In the genomic region with DNA sequence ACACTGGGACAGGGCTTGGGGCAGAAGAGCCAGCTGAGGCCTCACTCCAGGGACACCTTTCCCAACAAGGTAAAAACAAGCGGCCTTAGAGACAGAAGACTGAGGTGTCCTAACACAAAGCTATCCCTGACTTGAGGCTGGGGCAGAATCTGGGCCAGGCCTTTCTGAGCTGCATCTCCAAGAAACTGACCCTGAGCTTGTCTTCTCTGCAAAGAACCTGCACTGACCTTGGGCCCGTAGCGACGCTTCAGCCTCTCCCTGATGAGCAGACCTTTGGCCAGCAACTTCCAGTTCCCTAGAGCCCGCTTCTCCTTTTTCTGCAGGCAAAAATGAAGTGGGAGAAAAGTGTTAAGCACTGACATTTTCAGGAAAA, we compare ENCODE assay signal across 12 cellular contexts. TPM values are rescaled to one million over a fixed set of nuclear protein-coding genes. Genes with fewer than 3 reads are reported as not detected.
DNase-seq lines count a peak whose midpoint lies in the region; ATAC-seq, FAIRE-seq and TF ChIP-seq lines count a peak whose summit lies in the region.
"Had no signal": no experiment of that assay in that cellular context is flagged by ENCODE, and none has a peak within 500 bp of the region (broad histone marks: within the 10 kb centered on the region; RNA-seq: fewer than 3 reads in every experiment).

No MANE protein-coding gene starts in this region.

- TF ChIP-seq CTCF in astrocyte (IDR thresholded peaks at IDR 0.05; ENCODE audit: insufficient read depth, low read depth, low read length) (no peak), transverse colon (IDR thresholded peaks at IDR 0.05) (no peak)

- no peaks in the 10 kb centered on the region for H3K9me3 Mint-ChIP-seq in activated CD4-positive, alpha-beta memory T cell treated with anti-CD3 and anti-CD28 coated beads for 36 hours
- H3K9me3 Mint-ChIP-seq in activated CD4-positive, alpha-beta memory T cell treated with anti-CD3 and anti-CD28 coated beads, Interleukin-2, amount 10 ng/mL, durations not matched to agents 7 days and 5 days = no peaks in the 10 kb centered on the region
- H3K9me3 Mint-ChIP-seq in astrocyte (ENCODE audit: unreplicated experiment) = no peaks in the 10 kb centered on the region
- no peaks in the 10 kb centered on the region for H3K9me3 Mint-ChIP-seq in naive thymus-derived CD8-positive, alpha-beta T cell

- H3K27me3 ChIP-seq in astrocyte (ENCODE audit: insufficient read depth, low read length) = no peaks in the 10 kb centered on the region
- no peaks in the 10 kb centered on the region for H3K27me3 ChIP-seq in transverse colon
- H3K27me3 ChIP-seq: stomach had no signal

- no peak overlapping the region for H3K9ac ChIP-seq in astrocyte (ENCODE audit: low read length)

- H3K36me3 ChIP-seq in astrocyte (ENCODE audit: insufficient read depth, low read length) (peaks cover 15% of the 10 kb centered on the region), transverse colon (peaks cover 0 to 19% (median 9%) of the 10 kb centered on the region in 4 donors)

- no peaks in the 10 kb centered on the region for H3K27me3 Mint-ChIP-seq in activated CD4-positive, alpha-beta memory T cell treated with anti-CD3 and anti-CD28 coated beads for 36 hours
- H3K27me3 Mint-ChIP-seq in activated CD4-positive, alpha-beta memory T cell treated with anti-CD3 and anti-CD28 coated beads, Interleukin-2, amount 10 ng/mL, durations not matched to agents 7 days and 5 days = no peaks in the 10 kb centered on the region
- H3K27me3 Mint-ChIP-seq in astrocyte (ENCODE audit: low read depth, unreplicated experiment) = no peaks in the 10 kb centered on the region
- H3K27me3 Mint-ChIP-seq in naive thymus-derived CD8-positive, alpha-beta T cell = no peaks in the 10 kb centered on the region

- no peak for TF ChIP-seq POLR2A in transverse colon (IDR thresholded peaks at IDR 0.05)

- peak overlapping the region; percentile 64 for H3K27ac Mint-ChIP-seq in activated CD4-positive, alpha-beta memory T cell treated with anti-CD3 and anti-CD28 coated beads for 36 hours
- no peak overlapping the region for H3K27ac Mint-ChIP-seq in activated CD4-positive, alpha-beta memory T cell treated with anti-CD3 and anti-CD28 coated beads, Interleukin-2, amount 10 ng/mL, durations not matched to agents 7 days and 5 days
- H3K27ac Mint-ChIP-seq in astrocyte (ENCODE audit: unreplicated experiment) = peak overlapping the region; percentile 24
- peak overlapping the region; percentile 86 to 100 (median 98) for H3K27ac Mint-ChIP-seq in naive thymus-derived CD8-positive, alpha-beta T cell

- H3K9me3 ChIP-seq in astrocyte (ENCODE audit: insufficient read depth, low read depth, low read length) (no peaks in the 10 kb centered on the region), transverse colon (no peaks in the 10 kb centered on the region)
- H3K9me3 ChIP-seq: stomach had no signal

- no peak overlapping the region for H3K4me3 Mint-ChIP-seq in activated CD4-positive, alpha-beta memory T cell treated with anti-CD3 and anti-CD28 coated beads for 36 hours
- H3K4me3 Mint-ChIP-seq in activated CD4-positive, alpha-beta memory T cell treated with anti-CD3 and anti-CD28 coated beads, Interleukin-2, amount 10 ng/mL, durations not matched to agents 7 days and 5 days = no peak overlapping the region
- no peak overlapping the region for H3K4me3 Mint-ChIP-seq in astrocyte (ENCODE audit: unreplicated experiment)
- peak overlapping the region in 1 of 10 donors; percentile 36 for H3K4me3 Mint-ChIP-seq in naive thymus-derived CD8-positive, alpha-beta T cell

- H3K4me2 ChIP-seq in astrocyte (ENCODE audit: low read length) = no peak overlapping the region

- intact Hi-C loops in activated CD4-positive, alpha-beta memory T cell treated with anti-CD3 and anti-CD28 coated beads for 36 hours (cut with micrococcal nuclease) = no loop called here
- intact Hi-C loops in transverse colon (cut with DNase I; ENCODE audit: low total_unique reads) = no loop called here

- 81 to 91% methylated on average over 4 to 5 of the region's 5 CpGs for WGBS in transverse colon (ENCODE audit: low coverage in 1 of 2), 2 donors

- H4K20me1 ChIP-seq in astrocyte (ENCODE audit: insufficient read depth, low read length) = peaks cover 3% of the 10 kb centered on the region

- peaks cover 15% of the 10 kb centered on the region for H3K36me3 Mint-ChIP-seq in activated CD4-positive, alpha-beta memory T cell treated with anti-CD3 and anti-CD28 coated beads for 36 hours
- H3K36me3 Mint-ChIP-seq in activated CD4-positive, alpha-beta memory T cell treated with anti-CD3 and anti-CD28 coated beads, Interleukin-2, amount 10 ng/mL, durations not matched to agents 7 days and 5 days (ENCODE audit: low read depth) = peaks cover 38% of the 10 kb centered on the region
- H3K36me3 Mint-ChIP-seq in astrocyte (ENCODE audit: low read depth, unreplicated experiment) = peaks cover 23% of the 10 kb centered on the region
- H3K36me3 Mint-ChIP-seq in naive thymus-derived CD8-positive, alpha-beta T cell = peaks cover 0 to 50% (median 17%) of the 10 kb centered on the region in 3 donors

- no peak overlapping the region for H3K27ac ChIP-seq in astrocyte (ENCODE audit: low read depth, low read length)
- peak overlapping the region in 3 of 4 donors; percentile 87 to 91 (median 91) for H3K27ac ChIP-seq in transverse colon

- in situ Hi-C loops in transverse colon (cut with MboI; ENCODE audit: low pct_ligation_motif_present in 1 of 4, low pct_unique_long_range_greater_than_20kb in 1 of 4, low sequenced_read_pairs in 3 of 4) = no loop called here

- ATAC-seq in naive thymus-derived CD8-positive, alpha-beta T cell = no peak
- ATAC-seq in HG03439 (IDR thresholded peaks at IDR 0.05; ENCODE audit: unreplicated experiment) = no peak

- TF ChIP-seq EP300 in transverse colon (IDR thresholded peaks at IDR 0.05; ENCODE audit: low read depth) = no peak

- H3K4me1 ChIP-seq in astrocyte (ENCODE audit: insufficient read depth, low read length) (peaks cover 30% of the 10 kb centered on the region), transverse colon (peaks cover 3 to 42% (median 28%) of the 10 kb centered on the region in 4 donors)

- H3K4me3 ChIP-seq in astrocyte (ENCODE audit: insufficient read depth, low read depth, low read length) (no peak overlapping the region), transverse colon (no peak overlapping the region)
- H3K4me3 ChIP-seq: stomach had no signal

- H3K79me2 ChIP-seq in astrocyte (ENCODE audit: insufficient read depth, low read length) = no peaks in the 10 kb centered on the region

- POLR2A ChIA-PET in activated CD4-positive, alpha-beta memory T cell treated with anti-CD3 and anti-CD28 coated beads for 36 hours (lab: Charles Lee) = no interaction called here
- POLR2A ChIA-PET in activated CD4-positive, alpha-beta memory T cell treated with anti-CD3 and anti-CD28 coated beads, Interleukin-2, amount 10 ng/mL, durations not matched to agents 7 days and 5 days (lab: Charles Lee) = interaction anchor here (11.0 kb wide), 1 partner anchor 22 kb away, joined by 133 read pairs; the partner anchor contains the start of genes CHCHD4 and TMEM43
- POLR2A ChIA-PET in naive thymus-derived CD8-positive, alpha-beta T cell (lab: Charles Lee) = interaction anchor here (0.6 to 3.4 kb wide), 2 partner anchors 23 to 29 kb away, joined by 3 to 10 read pairs; partner anchors contain the start of genes CHCHD4 and TMEM43

- FAIRE-seq in astrocyte (lab: Jason Lieb, UNC) (no peak), urothelium cell line (lab: Jason Lieb, UNC) (no peak)
- FAIRE-seq: A204.1 had no signal

- DNase-seq in activated CD4-positive, alpha-beta memory T cell treated with anti-CD3 and anti-CD28 coated beads for 36 hours = no peak
- no peak for DNase-seq in activated CD4-positive, alpha-beta memory T cell treated with anti-CD3 and anti-CD28 coated beads, Interleukin-2, amount 10 ng/mL, durations not matched to agents 7 days and 5 days
- DNase-seq in astrocyte (ENCODE audit: low read depth) (no peak), transverse colon (no peak), DMS 273 treated with DMSO at 0.1 percent for 48 hours (lab: John Stamatoyannopoulos, UW) (no peak), urothelium cell line (ENCODE audit: low spot score) (no peak)
- DNase-seq in naive thymus-derived CD8-positive, alpha-beta T cell = no peak
- DNase-seq: HCEC 1CT; stimulated activated CD4-positive, alpha-beta T cell treated with anti-CD3 and anti-CD28 coated beads, Interleukin-4, amount 100 ng/mL, for 4 hours; stomach had no signal

- H3K4me1 Mint-ChIP-seq in activated CD4-positive, alpha-beta memory T cell treated with anti-CD3 and anti-CD28 coated beads for 36 hours (ENCODE audit: low read depth) = peaks cover 37% of the 10 kb centered on the region
- peaks cover 36% of the 10 kb centered on the region for H3K4me1 Mint-ChIP-seq in activated CD4-positive, alpha-beta memory T cell treated with anti-CD3 and anti-CD28 coated beads, Interleukin-2, amount 10 ng/mL, durations not matched to agents 7 days and 5 days
- peaks cover 38% of the 10 kb centered on the region for H3K4me1 Mint-ChIP-seq in astrocyte (ENCODE audit: low read depth, unreplicated experiment)
- peaks cover 18 to 44% (median 41%) of the 10 kb centered on the region in 4 donors for H3K4me1 Mint-ChIP-seq in naive thymus-derived CD8-positive, alpha-beta T cell

- H2AFZ ChIP-seq in astrocyte (ENCODE audit: low read depth, low read length) = no peak overlapping the region

- CTCF ChIA-PET in activated CD4-positive, alpha-beta memory T cell treated with anti-CD3 and anti-CD28 coated beads for 36 hours (lab: Charles Lee) = no interaction called here
- CTCF ChIA-PET in activated CD4-positive, alpha-beta memory T cell treated with anti-CD3 and anti-CD28 coated beads, Interleukin-2, amount 10 ng/mL, durations not matched to agents 7 days and 5 days (lab: Charles Lee) = interaction anchor here (0.6 to 1.0 kb wide), 2 partner anchors 34 to 57 kb away, joined by 3 read pairs; no protein-coding TSS in a partner anchor

RNA-seq across cellular contexts. Expression of gene TMEM43, which starts 22.2 kb away (rescaled TPM):
- 10 to 100 TPM; 31.0 to 32.4 TPM for total RNA-seq in activated CD4-positive, alpha-beta memory T cell treated with anti-CD3 and anti-CD28 coated beads for 36 hours
- total RNA-seq in activated CD4-positive, alpha-beta memory T cell treated with anti-CD3 and anti-CD28 coated beads, Interleukin-2, amount 10 ng/mL, durations not matched to agents 7 days and 5 days = 10 to 100 TPM; 43.6 to 46.0 TPM
- total RNA-seq in astrocyte = 76.7 and 79.2 TPM in 2 replicates
- 10 to 100 TPM; 50.8 to 52.4 TPM for total RNA-seq in naive thymus-derived CD8-positive, alpha-beta T cell
- polyA plus RNA-seq in naive thymus-derived CD8-positive, alpha-beta T cell = 10 to 100 TPM; 45.6 to 65.0 (median 56.0) TPM
- 100 to 1,000 TPM in 1 of 4 donors, 10 to 100 TPM in 3; 30.8 to 128 (median 48.5) TPM for total RNA-seq in transverse colon

RNA-seq across cellular contexts. Expression of gene CHCHD4, which starts 22.4 kb away (rescaled TPM):
- total RNA-seq in activated CD4-positive, alpha-beta memory T cell treated with anti-CD3 and anti-CD28 coated beads for 36 hours = 10 to 100 TPM; 17.5 to 19.2 TPM
- 10 to 100 TPM; 11.5 to 12.8 TPM for total RNA-seq in activated CD4-positive, alpha-beta memory T cell treated with anti-CD3 and anti-CD28 coated beads, Interleukin-2, amount 10 ng/mL, durations not matched to agents 7 days and 5 days
- total RNA-seq in astrocyte (10.3 TPM in 2 replicates), transverse colon (10 to 100 TPM in 2 of 4 donors, 1 to 10 TPM in 1, under 1 TPM in 1; 0.80 to 22.1 (median 13.5) TPM)
- 1 to 10 TPM; 9.1 to 9.6 TPM for total RNA-seq in naive thymus-derived CD8-positive, alpha-beta T cell
- 10 to 100 TPM in 2 of 3 donors, 1 to 10 TPM in 1; 6.8 to 15.8 (median 11.5) TPM for polyA plus RNA-seq in naive thymus-derived CD8-positive, alpha-beta T cell

RNA-seq across cellular contexts. Expression of gene XPC, which starts 31.4 kb away (rescaled TPM):
- 10 to 100 TPM; 27.8 to 31.6 TPM for total RNA-seq in activated CD4-positive, alpha-beta memory T cell treated with anti-CD3 and anti-CD28 coated beads for 36 hours
- total RNA-seq in activated CD4-positive, alpha-beta memory T cell treated with anti-CD3 and anti-CD28 coated beads, Interleukin-2, amount 10 ng/mL, durations not matched to agents 7 days and 5 days = 10 to 100 TPM; 34.2 to 34.8 TPM
- 28.2 and 33.6 TPM in 2 replicates for total RNA-seq in astrocyte
- 10 to 100 TPM; 90.9 to 95.2 TPM for total RNA-seq in naive thymus-derived CD8-positive, alpha-beta T cell
- polyA plus RNA-seq in naive thymus-derived CD8-positive, alpha-beta T cell = 10 to 100 TPM; 28.5 to 49.6 (median 49.4) TPM
- 100 to 1,000 TPM in 1 of 4 donors, 10 to 100 TPM in 3; 30.7 to 287 (median 46.6) TPM for total RNA-seq in transverse colon

RNA-seq across cellular contexts. Expression of gene LSM3, which starts 31.6 kb away (rescaled TPM):
- total RNA-seq in activated CD4-positive, alpha-beta memory T cell treated with anti-CD3 and anti-CD28 coated beads for 36 hours = 10 to 100 TPM; 22.1 to 22.9 TPM
- total RNA-seq in activated CD4-positive, alpha-beta memory T cell treated with anti-CD3 and anti-CD28 coated beads, Interleukin-2, amount 10 ng/mL, durations not matched to agents 7 days and 5 days = 10 to 100 TPM; 14.2 to 14.3 TPM
- total RNA-seq in astrocyte (8.4 and 9.5 TPM in 2 replicates), transverse colon (1 to 10 TPM; 5.6 to 9.6 (median 8.0) TPM)
- 10 to 100 TPM; 10.4 to 11.6 TPM for total RNA-seq in naive thymus-derived CD8-positive, alpha-beta T cell
- polyA plus RNA-seq in naive thymus-derived CD8-positive, alpha-beta T cell = 10 to 100 TPM; 20.8 to 26.5 (median 24.8) TPM
